Comparison of ENCODE assay signal across 10 cellular contexts in genomic region chr1:222732216-222733159, GRCh38. TPM values are rescaled to one million over a fixed set of nuclear protein-coding genes. Genes with fewer than 3 reads are reported as not detected.
DNase-seq lines count a peak whose midpoint lies in the region; ATAC-seq, FAIRE-seq and TF ChIP-seq lines count a peak whose summit lies in the region.
"Had no signal": no experiment of that assay in that cellular context is flagged by ENCODE, and none has a peak within 500 bp of the region (broad histone marks: within the 10 kb centered on the region; RNA-seq: fewer than 3 reads in every experiment).

No MANE protein-coding gene starts in this region.

- TF ChIP-seq CTCF in breast epithelium (IDR thresholded peaks at IDR 0.05) (no peak), progenitor cell of endocrine pancreas (IDR thresholded peaks at IDR 0.05; ENCODE audit: unreplicated experiment) (no peak)

- H3K9me3 Mint-ChIP-seq in activated CD4-positive, alpha-beta memory T cell treated with anti-CD3 and anti-CD28 coated beads, Interleukin-2, amount 10 ng/mL, durations not matched to agents 7 days and 5 days, result no peaks in the 10 kb centered on the region
- H3K9me3 Mint-ChIP-seq in activated CD8-positive, alpha-beta memory T cell treated with anti-CD3 and anti-CD28 coated beads, Interleukin-2, amount 10 ng/mL, durations not matched to agents 7 days and 5 days (ENCODE audit: low read depth), result no peaks in the 10 kb centered on the region
- H3K9me3 Mint-ChIP-seq in progenitor cell of endocrine pancreas (ENCODE audit: low read depth), result no peaks in the 10 kb centered on the region

- ATAC-seq in GM19468 (IDR thresholded peaks at IDR 0.05; ENCODE audit: extremely low read depth, unreplicated experiment) (peak; percentile 97), HG03139 (IDR thresholded peaks at IDR 0.05; ENCODE audit: unreplicated experiment) (peak; percentile 96)
- ATAC-seq in activated CD8-positive, alpha-beta memory T cell treated with anti-CD3 and anti-CD28 coated beads, Interleukin-2, amount 10 ng/mL, durations not matched to agents 7 days and 5 days, result no peak
- ATAC-seq: left cardiac atrium had no signal

- peak overlapping the region; percentile 40 for H3K27ac Mint-ChIP-seq in activated CD4-positive, alpha-beta memory T cell treated with anti-CD3 and anti-CD28 coated beads, Interleukin-2, amount 10 ng/mL, durations not matched to agents 7 days and 5 days
- no peak overlapping the region for H3K27ac Mint-ChIP-seq in activated CD8-positive, alpha-beta memory T cell treated with anti-CD3 and anti-CD28 coated beads, Interleukin-2, amount 10 ng/mL, durations not matched to agents 7 days and 5 days
- no peak overlapping the region for H3K27ac Mint-ChIP-seq in progenitor cell of endocrine pancreas

- peaks cover 20% of the 10 kb centered on the region for H3K36me3 ChIP-seq in breast epithelium

- intact Hi-C loops in breast epithelium (cut with DNase I; ENCODE audit: low total_unique reads), result loop anchor here (10.0 kb wide), 1 partner anchor 1978 kb away; no protein-coding TSS in a partner anchor

- no peaks in the 10 kb centered on the region for H3K27me3 Mint-ChIP-seq in activated CD4-positive, alpha-beta memory T cell treated with anti-CD3 and anti-CD28 coated beads, Interleukin-2, amount 10 ng/mL, durations not matched to agents 7 days and 5 days
- no peaks in the 10 kb centered on the region for H3K27me3 Mint-ChIP-seq in activated CD8-positive, alpha-beta memory T cell treated with anti-CD3 and anti-CD28 coated beads, Interleukin-2, amount 10 ng/mL, durations not matched to agents 7 days and 5 days
- no peaks in the 10 kb centered on the region for H3K27me3 Mint-ChIP-seq in progenitor cell of endocrine pancreas

- POLR2A ChIA-PET in activated CD4-positive, alpha-beta memory T cell treated with anti-CD3 and anti-CD28 coated beads, Interleukin-2, amount 10 ng/mL, durations not matched to agents 7 days and 5 days (lab: Charles Lee), result interaction anchor here (0.8 to 1.6 kb wide), 4 partner anchors 9 to 75 kb away, joined by 3 to 6 read pairs (median 4); partner anchors contain the start of gene BROX

- CTCF ChIA-PET in activated CD4-positive, alpha-beta memory T cell treated with anti-CD3 and anti-CD28 coated beads, Interleukin-2, amount 10 ng/mL, durations not matched to agents 7 days and 5 days (lab: Charles Lee), result interaction anchor here (1.4 kb wide), 1 partner anchor 350 kb away, joined by 3 read pairs; no protein-coding TSS in a partner anchor
- CTCF ChIA-PET in activated CD8-positive, alpha-beta memory T cell treated with anti-CD3 and anti-CD28 coated beads, Interleukin-2, amount 10 ng/mL, durations not matched to agents 7 days and 5 days (lab: Charles Lee), result interaction anchor here (1.4 to 1.7 kb wide), 2 partner anchors 20 to 77 kb away, joined by 4 to 5 read pairs; partner anchors contain the start of genes AIDA and BROX

- DNase-seq in GM12891 (ENCODE audit: insufficient read length, low spot score) (no peak), breast epithelium (ENCODE audit: low spot score in 2 of 2) (no peak), AML-193 (lab: John Stamatoyannopoulos, UW) (no peak), progenitor cell of endocrine pancreas (ENCODE audit: low spot score, unreplicated experiment) (no peak)
- DNase-seq in activated CD4-positive, alpha-beta memory T cell treated with anti-CD3 and anti-CD28 coated beads, Interleukin-2, amount 10 ng/mL, durations not matched to agents 7 days and 5 days, result no peak
- no peak for DNase-seq in activated CD8-positive, alpha-beta memory T cell treated with anti-CD3 and anti-CD28 coated beads, Interleukin-2, amount 10 ng/mL, durations not matched to agents 7 days and 5 days
- DNase-seq: dermis blood vessel endothelial cell, left cardiac atrium had no signal

- no peaks in the 10 kb centered on the region for H3K27me3 ChIP-seq in breast epithelium

- no peaks in the 10 kb centered on the region for H3K9me3 ChIP-seq in breast epithelium

- H3K27ac ChIP-seq in breast epithelium, result no peak overlapping the region

- no peak for TF ChIP-seq POLR2A in GM12891 (IDR thresholded peaks at IDR 0.05; ENCODE audit: low read depth, low read length)
- TF ChIP-seq POLR2A in breast epithelium (IDR thresholded peaks at IDR 0.05), result no peak

- no peak overlapping the region for H3K4me3 ChIP-seq in breast epithelium

- peaks cover 59% of the 10 kb centered on the region for H3K36me3 Mint-ChIP-seq in activated CD4-positive, alpha-beta memory T cell treated with anti-CD3 and anti-CD28 coated beads, Interleukin-2, amount 10 ng/mL, durations not matched to agents 7 days and 5 days (ENCODE audit: low read depth)
- H3K36me3 Mint-ChIP-seq in activated CD8-positive, alpha-beta memory T cell treated with anti-CD3 and anti-CD28 coated beads, Interleukin-2, amount 10 ng/mL, durations not matched to agents 7 days and 5 days, result peaks cover 53% of the 10 kb centered on the region
- peaks cover 11% of the 10 kb centered on the region for H3K36me3 Mint-ChIP-seq in progenitor cell of endocrine pancreas (ENCODE audit: insufficient read depth)

- no peak overlapping the region for H3K4me3 Mint-ChIP-seq in activated CD4-positive, alpha-beta memory T cell treated with anti-CD3 and anti-CD28 coated beads, Interleukin-2, amount 10 ng/mL, durations not matched to agents 7 days and 5 days
- H3K4me3 Mint-ChIP-seq in activated CD8-positive, alpha-beta memory T cell treated with anti-CD3 and anti-CD28 coated beads, Interleukin-2, amount 10 ng/mL, durations not matched to agents 7 days and 5 days, result no peak overlapping the region
- no peak overlapping the region for H3K4me3 Mint-ChIP-seq in progenitor cell of endocrine pancreas (ENCODE audit: low read depth)

- no peaks in the 10 kb centered on the region for H3K4me1 ChIP-seq in breast epithelium

- FAIRE-seq in GM12891 (lab: Jason Lieb, UNC), result peak; percentile 75

- H3K4me1 Mint-ChIP-seq in activated CD4-positive, alpha-beta memory T cell treated with anti-CD3 and anti-CD28 coated beads, Interleukin-2, amount 10 ng/mL, durations not matched to agents 7 days and 5 days, result peaks cover 13% of the 10 kb centered on the region
- H3K4me1 Mint-ChIP-seq in activated CD8-positive, alpha-beta memory T cell treated with anti-CD3 and anti-CD28 coated beads, Interleukin-2, amount 10 ng/mL, durations not matched to agents 7 days and 5 days, result peaks cover 14% of the 10 kb centered on the region
- H3K4me1 Mint-ChIP-seq in progenitor cell of endocrine pancreas (ENCODE audit: low read depth), result no peaks in the 10 kb centered on the region

TF ChIP-seq in GM12891, 5 proteins besides CTCF, POLR2A, EP300 and RAD21:
- TF ChIP-seq POLR2AphosphoS5 (IDR thresholded peaks at IDR 0.05; ENCODE audit: low read depth, low read length), result no peak
- TF ChIP-seq SPI1 (IDR thresholded peaks at IDR 0.05; ENCODE audit: low read depth, low read length), result peak; percentile 99
- TF ChIP-seq POU2F2 (IDR thresholded peaks at IDR 0.05; ENCODE audit: low read depth, low read length), result no peak
- TF ChIP-seq TAF1 (IDR thresholded peaks at IDR 0.05; ENCODE audit: low read depth, low read length), result no peak

RNA-seq across cellular contexts. Expression of gene FAM177B, which starts 4.5 kb away (rescaled TPM):
- polyA plus RNA-seq in GM12891 (2012; ENCODE audit: low read depth, missing spikeins), result not detected
- total RNA-seq in activated CD4-positive, alpha-beta memory T cell treated with anti-CD3 and anti-CD28 coated beads, Interleukin-2, amount 10 ng/mL, durations not matched to agents 7 days and 5 days, result not detected
- total RNA-seq in breast epithelium (1 to 10 TPM; 1.4 to 2.3 (median 2.3) TPM), progenitor cell of endocrine pancreas (not detected in 2 replicates)
- total RNA-seq in activated CD8-positive, alpha-beta memory T cell treated with anti-CD3 and anti-CD28 coated beads, Interleukin-2, amount 10 ng/mL, durations not matched to agents 7 days and 5 days, result under 1 TPM in 1 of 2 experiments, not detected in 1; 0.19 TPM
- total RNA-seq: dermis blood vessel endothelial cell, left cardiac atrium had no signal

RNA-seq across cellular contexts. Expression of gene BROX, which starts 20.1 kb away (rescaled TPM):
- polyA plus RNA-seq in GM12891 (2012; ENCODE audit: low read depth, missing spikeins), result 5.1 TPM
- 10 to 100 TPM; 56.7 to 61.3 TPM for total RNA-seq in activated CD4-positive, alpha-beta memory T cell treated with anti-CD3 and anti-CD28 coated beads, Interleukin-2, amount 10 ng/mL, durations not matched to agents 7 days and 5 days
- total RNA-seq in breast epithelium, result 10 to 100 TPM; 38.3 to 85.2 (median 45.6) TPM
- 10 to 100 TPM; 35.0 to 40.9 TPM for total RNA-seq in activated CD8-positive, alpha-beta memory T cell treated with anti-CD3 and anti-CD28 coated beads, Interleukin-2, amount 10 ng/mL, durations not matched to agents 7 days and 5 days
- 27.5 and 28.0 TPM in 2 replicates for total RNA-seq in progenitor cell of endocrine pancreas

RNA-seq across cellular contexts. Expression of gene AIDA, which starts 20.2 kb away (rescaled TPM):
- polyA plus RNA-seq in GM12891 (2012; ENCODE audit: low read depth, missing spikeins), result 17.2 TPM
- total RNA-seq in activated CD4-positive, alpha-beta memory T cell treated with anti-CD3 and anti-CD28 coated beads, Interleukin-2, amount 10 ng/mL, durations not matched to agents 7 days and 5 days, result 10 to 100 TPM; 70.2 to 72.5 TPM
- total RNA-seq in breast epithelium (10 to 100 TPM; 52.2 to 88.0 (median 58.3) TPM), progenitor cell of endocrine pancreas (57.8 and 62.3 TPM in 2 replicates)
- total RNA-seq in activated CD8-positive, alpha-beta memory T cell treated with anti-CD3 and anti-CD28 coated beads, Interleukin-2, amount 10 ng/mL, durations not matched to agents 7 days and 5 days, result 10 to 100 TPM; 47.6 to 47.8 TPM
